In genomic region chr15:75903331-75904240, GRCh38 we compare ENCODE assay signal across 8 cellular contexts. TPM values are rescaled to one million over a fixed set of nuclear protein-coding genes. Genes with fewer than 3 reads are reported as not detected.
A peak's percentile ranks its signal among the peaks of the same experiment; 100 is the strongest.
DNase-seq lines count a peak whose midpoint lies in the region; ATAC-seq and TF ChIP-seq lines count a peak whose summit lies in the region.

Gene FBXO22, plus strand, starts transcription at chr15:75903878. Its CDS starts 86 bp downstream, at chr15:75903964.

- H3K4me3 ChIP-seq in AG10803 (ENCODE audit: low read length) (peak within 1 kb of the TSS; percentile 97), kidney epithelial cell (ENCODE audit: low read depth, low read length) (peak within 1 kb of the TSS; percentile 99)

- no peaks in the 10 kb centered on the region for H3K27me3 Mint-ChIP-seq in chondrocyte (ENCODE audit: low read depth)

- TF ChIP-seq CTCF in AG10803 (conservative IDR thresholded peaks at IDR 0.05; ENCODE audit: low read length) (no peak), chondrocyte (IDR thresholded peaks at IDR 0.05) (no peak), kidney epithelial cell (IDR thresholded peaks at IDR 0.05; ENCODE audit: insufficient read depth, low read length, poor library complexity, severe bottlenecking) (no peak)

- H3K27ac Mint-ChIP-seq in chondrocyte (ENCODE audit: unreplicated experiment): peak within 1 kb of the TSS; percentile 98

- H3K36me3 ChIP-seq in kidney epithelial cell (ENCODE audit: control insufficient read depth, insufficient read depth, low read length): no peaks in the 10 kb centered on the region

- peak; percentile 87 for DNase-seq in AG10803 (ENCODE audit: low read depth)
- DNase-seq in NCI-H446 (lab: John Stamatoyannopoulos, UW): peak; percentile 45 to 88
- peak; percentile 88 to 90 for DNase-seq in activated CD4-positive, alpha-beta T cell treated with anti-CD3 and anti-CD28 coated beads for 24 hours (ENCODE audit: low read depth in 2 of 2)
- peak; percentile 98 for DNase-seq in chondrocyte (ENCODE audit: low spot score)
- peak; percentile 63 for DNase-seq in kidney epithelial cell (ENCODE audit: low read depth)
- DNase-seq in stimulated activated CD4-positive, alpha-beta T cell treated with anti-CD3 and anti-CD28 coated beads, Interleukin-15, amount 100 ng/mL, for 24 hours: peak; percentile 95

- H3K4me3 Mint-ChIP-seq in chondrocyte (ENCODE audit: unreplicated experiment): peak within 1 kb of the TSS; percentile 98

- ATAC-seq in GM19025 (IDR thresholded peaks at IDR 0.05; ENCODE audit: low read depth, unreplicated experiment): peak; percentile 91
- ATAC-seq in HG03280 (IDR thresholded peaks at IDR 0.05; ENCODE audit: unreplicated experiment): peak; percentile 94

- H3K9me3 Mint-ChIP-seq in chondrocyte (ENCODE audit: low read depth): no peaks in the 10 kb centered on the region

- peaks cover 5% of the 10 kb centered on the region for H3K36me3 Mint-ChIP-seq in chondrocyte (ENCODE audit: low read depth)

- H3K27me3 ChIP-seq in kidney epithelial cell (ENCODE audit: control insufficient read depth, insufficient read depth, low read length): no peaks in the 10 kb centered on the region

- peaks cover 39% of the 10 kb centered on the region for H3K4me1 Mint-ChIP-seq in chondrocyte (ENCODE audit: low read depth)

RNA-seq across cellular contexts. Expression of gene FBXO22, which starts in this region (rescaled TPM):
- total RNA-seq in chondrocyte: 33.6 to 40.1 TPM (median 35.1 TPM) in 3 replicates
- 25.1 and 33.4 TPM in 2 replicates for total RNA-seq in kidney epithelial cell

Comparison
In these comparisons a context has a peak if more than half of its experiments do, and no peak if none do; other contexts are left out.
1. Peak in every context shown above with its lines: DNase-seq, ATAC-seq and H3K4me3 ChIP-seq.